Comparison of ENCODE assay signal across 9 cellular contexts in the genomic region with DNA sequence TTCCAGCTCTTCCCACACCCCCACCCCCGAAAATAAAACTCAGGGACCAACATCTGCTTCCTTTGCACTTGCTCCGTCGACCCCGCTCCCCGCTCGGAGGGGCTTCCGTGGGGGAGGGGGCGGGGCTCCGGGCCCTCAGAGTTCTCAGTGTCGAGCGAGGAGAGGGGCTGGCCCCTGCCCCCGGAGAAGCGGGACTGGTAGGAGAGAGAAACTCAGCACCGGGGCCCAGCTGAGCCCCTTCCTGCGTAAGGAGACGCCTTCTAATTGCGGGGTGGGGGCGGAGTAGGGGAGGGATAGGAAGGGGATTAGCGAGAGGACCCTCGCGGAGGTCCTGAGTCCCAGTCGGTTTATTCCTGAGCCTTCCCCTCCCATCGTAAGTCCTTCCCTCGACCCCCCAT. TPM values are rescaled to one million over a fixed set of nuclear protein-coding genes. Genes with fewer than 3 reads are reported as not detected.
DNase-seq lines count a peak whose midpoint lies in the region; ATAC-seq and TF ChIP-seq lines count a peak whose summit lies in the region.
"Had no signal": no experiment of that assay in that cellular context is flagged by ENCODE, and none has a peak within 500 bp of the region (broad histone marks: within the 10 kb centered on the region; RNA-seq: fewer than 3 reads in every experiment).

No MANE protein-coding gene starts in this region.

- peak overlapping the region; percentile 1 for H3K27ac Mint-ChIP-seq in activated naive CD8-positive, alpha-beta T cell treated with anti-CD3 and anti-CD28 coated beads for 36 hours

- no peak overlapping the region for H2AK5ac ChIP-seq in mesenchymal stem cell (ENCODE audit: low read length, severe bottlenecking)

- peak overlapping the region; percentile 70 for H3K4me3 Mint-ChIP-seq in activated naive CD8-positive, alpha-beta T cell treated with anti-CD3 and anti-CD28 coated beads for 36 hours

- no peak overlapping the region for H3K9ac ChIP-seq in mesenchymal stem cell (ENCODE audit: low read length)

- no peak overlapping the region for H2BK5ac ChIP-seq in mesenchymal stem cell (ENCODE audit: low read depth, low read length, poor library complexity, severe bottlenecking)

- H3K4ac ChIP-seq in mesenchymal stem cell (ENCODE audit: low read depth in 1 of 2, low read length in 2 of 2): no peak overlapping the region

- TF ChIP-seq CTCF in heart left ventricle (IDR thresholded peaks at IDR 0.05) (no peak), transverse colon (IDR thresholded peaks at IDR 0.05) (no peak)

- H3K14ac ChIP-seq in mesenchymal stem cell (ENCODE audit: low read length in 2 of 2): no peak overlapping the region

- no peak overlapping the region for H2BK120ac ChIP-seq in mesenchymal stem cell (ENCODE audit: low read depth, low read length)

- no peak for ATAC-seq in heart left ventricle
- ATAC-seq in HG02763 (IDR thresholded peaks at IDR 0.05; ENCODE audit: unreplicated experiment): no peak

- in situ Hi-C loops in transverse colon (cut with MboI; ENCODE audit: low pct_ligation_motif_present in 1 of 4, low pct_unique_long_range_greater_than_20kb in 1 of 4, low sequenced_read_pairs in 3 of 4): no loop called here

- no peak overlapping the region for H2BK12ac ChIP-seq in mesenchymal stem cell (ENCODE audit: low read length in 2 of 2)

- H3K79me1 ChIP-seq in mesenchymal stem cell (replicated peaks; ENCODE audit: low read length, poor library complexity, severe bottlenecking): no peaks in the 10 kb centered on the region

- TF ChIP-seq EP300 in transverse colon (IDR thresholded peaks at IDR 0.05; ENCODE audit: low read depth): no peak

- intact Hi-C loops in heart left ventricle (cut with DNase I) (no loop called here), cardiac septum (cut with DNase I) (no loop called here), transverse colon (cut with DNase I; ENCODE audit: low total_unique reads) (no loop called here)

- no peak overlapping the region for H4K91ac ChIP-seq in mesenchymal stem cell (ENCODE audit: low read length)

- no peaks in the 10 kb centered on the region for H3K9me3 ChIP-seq in heart left ventricle
- H3K9me3 ChIP-seq in mesenchymal stem cell (ENCODE audit: control insufficient read depth, low read length): no peaks in the 10 kb centered on the region
- no peaks in the 10 kb centered on the region for H3K9me3 ChIP-seq in transverse colon
- no peaks in the 10 kb centered on the region for H3K9me3 ChIP-seq in MG63

- 18 to 20% (median 20%) methylated on average over 8 to 24 of the region's 24 CpGs for WGBS in heart left ventricle, 4 donors
- WGBS in mesenchymal stem cell: 3% methylated on average over 17 of the region's 24 CpGs
- WGBS in transverse colon (ENCODE audit: low coverage in 1 of 2), 2 donors: 23% methylated on average over 24 of the region's 24 CpGs; no CpG with 5 or more reads in 1 of the 2 donors

- H4K8ac ChIP-seq in mesenchymal stem cell (ENCODE audit: low read length): no peak overlapping the region

- H3K4me2 ChIP-seq in mesenchymal stem cell (ENCODE audit: low read length, poor library complexity, severe bottlenecking): no peak overlapping the region

- no peak overlapping the region for H2AFZ ChIP-seq in mesenchymal stem cell (ENCODE audit: low read depth, low read length)

- H3K4me3 ChIP-seq in heart left ventricle: peak overlapping the region in 11 of 12 donors; percentile 22 to 55 (median 51)
- no peak overlapping the region for H3K4me3 ChIP-seq in mesenchymal stem cell (ENCODE audit: insufficient read depth in 1 of 2, low read depth in 1 of 2, low read length in 2 of 2)
- peak overlapping the region in 3 of 4 donors; percentile 34 to 58 (median 41) for H3K4me3 ChIP-seq in transverse colon
- H3K4me3 ChIP-seq in MG63: no peak overlapping the region

- no peak overlapping the region for H3K27ac ChIP-seq in heart left ventricle
- no peak overlapping the region for H3K27ac ChIP-seq in mesenchymal stem cell (ENCODE audit: low read length, poor library complexity, severe bottlenecking)
- peak overlapping the region; percentile 85 to 89 (median 87) for H3K27ac ChIP-seq in transverse colon

- H3K9me3 Mint-ChIP-seq in activated naive CD8-positive, alpha-beta T cell treated with anti-CD3 and anti-CD28 coated beads for 36 hours: no peaks in the 10 kb centered on the region

- H3K36me3 ChIP-seq in heart left ventricle: no peaks in the 10 kb centered on the region
- H3K36me3 ChIP-seq in mesenchymal stem cell (ENCODE audit: control insufficient read depth in 1 of 2, insufficient read depth in 2 of 2, low read depth in 1 of 2, low read length in 2 of 2): no peaks in the 10 kb centered on the region
- H3K36me3 ChIP-seq in transverse colon: no peaks in the 10 kb centered on the region
- H3K36me3 ChIP-seq in MG63: no peaks in the 10 kb centered on the region

- no peak overlapping the region for H3K18ac ChIP-seq in mesenchymal stem cell (ENCODE audit: low read depth in 1 of 2, low read length in 2 of 2)

- peaks cover 9% of the 10 kb centered on the region for H3K4me1 Mint-ChIP-seq in activated naive CD8-positive, alpha-beta T cell treated with anti-CD3 and anti-CD28 coated beads for 36 hours

- peaks cover 0 to 33% (median 13%) of the 10 kb centered on the region in 9 donors for H3K27me3 ChIP-seq in heart left ventricle
- peaks cover 75 to 86% of the 10 kb centered on the region in 2 experiments for H3K27me3 ChIP-seq in mesenchymal stem cell (ENCODE audit: control insufficient read depth in 1 of 2, insufficient read depth in 1 of 2, low read length in 2 of 2)
- H3K27me3 ChIP-seq in transverse colon: peaks cover 21% of the 10 kb centered on the region
- H3K27me3 ChIP-seq in MG63: no peaks in the 10 kb centered on the region

- no peaks in the 10 kb centered on the region for H3K36me3 Mint-ChIP-seq in activated naive CD8-positive, alpha-beta T cell treated with anti-CD3 and anti-CD28 coated beads for 36 hours

- H2BK15ac ChIP-seq in mesenchymal stem cell (ENCODE audit: low read depth, poor library complexity, severe bottlenecking): peak overlapping the region; percentile 45

- peaks cover 0 to 15% (median 8%) of the 10 kb centered on the region in 12 donors for H3K4me1 ChIP-seq in heart left ventricle
- H3K4me1 ChIP-seq in mesenchymal stem cell (ENCODE audit: control insufficient read depth, insufficient read depth, low read depth, low read length): peaks cover 13% of the 10 kb centered on the region
- peaks cover 36 to 62% (median 55%) of the 10 kb centered on the region in 4 donors for H3K4me1 ChIP-seq in transverse colon

- DNase-seq in heart left ventricle (peak in 1 of 5 donors; percentile 40), cardiac septum (ENCODE audit: low spot score) (no peak), mesenchymal stem cell (no peak), transverse colon (no peak), MG63 (no peak), C1 segment of cervical spinal cord (lab: John Stamatoyannopoulos, UW) (no peak)
- DNase-seq in activated naive CD8-positive, alpha-beta T cell treated with anti-CD3 and anti-CD28 coated beads for 36 hours: no peak

- H3K23ac ChIP-seq in mesenchymal stem cell (ENCODE audit: low read length in 2 of 2): no peak overlapping the region

- peaks cover 46% of the 10 kb centered on the region for H3K27me3 Mint-ChIP-seq in activated naive CD8-positive, alpha-beta T cell treated with anti-CD3 and anti-CD28 coated beads for 36 hours

- TF ChIP-seq POLR2A in heart left ventricle (IDR thresholded peaks at IDR 0.05) (no peak), transverse colon (IDR thresholded peaks at IDR 0.05) (no peak)

RNA-seq across cellular contexts. Expression of a gene that starts 22.3 kb away (rescaled TPM):
- total RNA-seq in heart left ventricle (under 1 TPM in 4 of 9 donors, not detected in 5; 0.12 to 0.32 (median 0.14) TPM), cardiac septum (not detected), transverse colon (not detected)
- polyA plus RNA-seq in heart left ventricle: under 1 TPM in 1 of 2 donors, not detected in 1; 0.23 TPM
- total RNA-seq in activated naive CD8-positive, alpha-beta T cell treated with anti-CD3 and anti-CD28 coated beads for 36 hours: not detected
- polyA plus RNA-seq in mesenchymal stem cell (2013, experiment 1 of 2): not detected
- not detected for polyA plus RNA-seq in mesenchymal stem cell (2013, experiment 2 of 2)
- not detected in 2 replicates for total RNA-seq in MG63 (2014; rRNA removed; shearing (Covaris generic); ENCODE audit: low replicate concordance)
- total RNA-seq: T-helper 2 cell treated with Interferon-gamma antibody and Interleukin-4, amounts not matched to agents 100 ng/mL and 5 ng/mL, for 36 hours had no signal

RNA-seq across cellular contexts. Expression of a gene that starts 32.5 kb away (rescaled TPM):
- total RNA-seq in heart left ventricle (under 1 TPM; 0.04 to 0.52 (median 0.29) TPM), cardiac septum (0.35 TPM), transverse colon (1 to 10 TPM in 1 of 4 donors, under 1 TPM in 3; 0.20 to 1.1 (median 0.36) TPM)
- under 1 TPM; 0.07 to 0.23 TPM for polyA plus RNA-seq in heart left ventricle
- total RNA-seq in activated naive CD8-positive, alpha-beta T cell treated with anti-CD3 and anti-CD28 coated beads for 36 hours: under 1 TPM; 0.12 to 0.14 TPM
- not detected for polyA plus RNA-seq in mesenchymal stem cell (2013, experiment 1 of 2)
- polyA plus RNA-seq in mesenchymal stem cell (2013, experiment 2 of 2): under 0.01 TPM
- total RNA-seq in MG63 (2014; rRNA removed; shearing (Covaris generic); ENCODE audit: low replicate concordance): not detected in 2 replicates

RNA-seq across cellular contexts. Expression of a gene that starts 32.8 kb away (rescaled TPM):
- total RNA-seq in heart left ventricle (10 to 100 TPM in 6 of 9 donors, 1 to 10 TPM in 3; 3.7 to 63.3 (median 20.9) TPM), cardiac septum (11.2 TPM), transverse colon (1 to 10 TPM in 1 of 4 donors, under 1 TPM in 1, not detected in 2; 0.82 to 1.4 TPM)
- 10 to 100 TPM in 1 of 2 donors, 1 to 10 TPM in 1; 3.6 to 66.7 TPM for polyA plus RNA-seq in heart left ventricle
- 1 to 10 TPM; 1.4 to 1.5 TPM for total RNA-seq in activated naive CD8-positive, alpha-beta T cell treated with anti-CD3 and anti-CD28 coated beads for 36 hours
- not detected for polyA plus RNA-seq in mesenchymal stem cell (2013, experiment 1 of 2)
- not detected for polyA plus RNA-seq in mesenchymal stem cell (2013, experiment 2 of 2)
- not detected in 2 replicates for total RNA-seq in MG63 (2014; rRNA removed; shearing (Covaris generic); ENCODE audit: low replicate concordance)

RNA-seq across cellular contexts. Expression of a gene that starts 46.5 kb away (rescaled TPM):
- 10 to 100 TPM; 18.9 to 63.7 (median 25.7) TPM for total RNA-seq in heart left ventricle
- polyA plus RNA-seq in heart left ventricle: 10 to 100 TPM; 37.9 to 45.5 TPM
- total RNA-seq in cardiac septum: 23.2 TPM
- 10 to 100 TPM; 55.8 to 56.1 TPM for total RNA-seq in activated naive CD8-positive, alpha-beta T cell treated with anti-CD3 and anti-CD28 coated beads for 36 hours
- polyA plus RNA-seq in mesenchymal stem cell (2013, experiment 1 of 2): 58.5 TPM
- polyA plus RNA-seq in mesenchymal stem cell (2013, experiment 2 of 2): 60.4 TPM
- total RNA-seq in transverse colon: 100 to 1,000 TPM in 3 of 4 donors, 10 to 100 TPM in 1; 16.1 to 367 (median 128) TPM
- 30.8 and 43.0 TPM in 2 replicates for total RNA-seq in MG63 (2014; rRNA removed; shearing (Covaris generic); ENCODE audit: low replicate concordance)

Comparison
In these comparisons a context has a peak if more than half of its experiments do, and no peak if none do; other contexts are left out.
1. H3K27ac ChIP-seq: peak in transverse colon (4 of 4); none in heart left ventricle (0 of 12) and mesenchymal stem cell (single experiment).
2. H3K4me3 ChIP-seq: peak in heart left ventricle (11 of 12) and transverse colon (3 of 4); none in mesenchymal stem cell (0 of 2) and MG63 (single experiment).